In the genomic region with DNA sequence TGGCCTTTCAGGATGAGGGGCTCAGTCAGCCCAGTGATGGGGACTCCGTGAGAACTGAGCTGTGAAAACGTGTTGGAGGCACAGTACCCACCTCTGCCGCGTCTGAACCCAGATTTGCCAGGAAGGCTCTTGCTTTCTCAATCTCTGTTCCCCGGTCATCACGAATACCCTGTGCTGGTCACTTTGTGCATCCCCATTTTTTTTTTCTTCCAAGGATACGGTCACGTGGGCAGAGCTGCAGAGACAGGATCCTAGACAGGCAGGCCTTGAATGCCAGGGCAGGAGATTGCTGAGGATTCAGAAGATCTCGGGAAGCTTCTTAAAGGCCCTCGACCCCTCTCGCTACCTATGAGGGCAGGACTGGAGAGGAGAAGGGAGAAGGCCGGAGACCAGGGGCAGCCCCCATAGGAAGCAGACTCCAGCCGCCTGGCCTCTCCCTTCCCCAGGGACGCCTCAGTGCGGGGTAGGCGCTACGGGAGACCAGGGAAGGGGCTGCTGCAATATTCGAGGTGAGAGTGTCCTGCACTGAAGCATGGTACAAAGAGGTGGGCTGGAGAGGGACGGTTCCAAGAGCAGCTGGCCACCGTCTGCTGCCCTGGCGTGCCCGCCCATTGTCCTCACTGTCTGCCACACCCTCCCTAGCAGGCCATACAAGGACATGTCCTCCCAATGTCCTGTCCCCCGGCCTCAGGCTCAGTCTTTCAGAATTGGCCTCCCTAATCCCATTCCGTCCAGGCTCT, we compare ENCODE assay signal across 1 cellular context.
TF ChIP-seq lines count a peak whose summit lies in the region.

No MANE protein-coding gene starts in this region.

TF ChIP-seq in K562, 482 proteins besides CTCF, POLR2A, EP300 and RAD21:
- TF ChIP-seq PTBP1 (IDR thresholded peaks at IDR 0.05; ENCODE audit: low read depth, low read length) (no peak), HEY1 (CRISPR knock-in tag; IDR thresholded peaks at IDR 0.05; ENCODE audit: borderline replicate concordance) (no peak), DDX20 (tag; IDR thresholded peaks at IDR 0.05; ENCODE audit: low read depth) (no peak), TFE3 (CRISPR knock-in tag; IDR thresholded peaks at IDR 0.05) (0 out of 2 replicates have a peak, but pooled peaks have one; percentile 2), HOXB6 (CRISPR knock-in tag; IDR thresholded peaks at IDR 0.05; ENCODE audit: borderline replicate concordance) (no peak), ZNF311 (CRISPR knock-in tag; IDR thresholded peaks at IDR 0.05) (no peak), ZFX (CRISPR knock-in tag; IDR thresholded peaks at IDR 0.05) (0 out of 2 replicates have a peak, but pooled peaks have one; percentile 33), POLR3A (IDR thresholded peaks at IDR 0.05; ENCODE audit: borderline replicate concordance, extremely low read depth, insufficient read depth, insufficient read length) (no peak), ZNF318 (IDR thresholded peaks at IDR 0.05; ENCODE audit: borderline replicate concordance in 1 of 2, low read depth in 1 of 2) (no peak), HNRNPUL1 (IDR thresholded peaks at IDR 0.05; ENCODE audit: low read length) (no peak), SMAD4 (CRISPR knock-in tag; conservative IDR thresholded peaks at IDR 0.05) (0 out of 2 replicates have a peak, but pooled peaks have one; percentile 42), CTBP1 (IDR thresholded peaks at IDR 0.05; ENCODE audit: borderline replicate concordance) (peak; percentile 7; the same call in 1 of the 2 replicates), HCFC1 (IDR thresholded peaks at IDR 0.05; ENCODE audit: low read depth, low read length) (no peak), ZNF583 (CRISPR knock-in tag; IDR thresholded peaks at IDR 0.05) (0 out of 2 replicates have a peak, but pooled peaks have one; percentile 14), ARNT (IDR thresholded peaks at IDR 0.05) (no peak), ZNF707 (CRISPR knock-in tag; conservative IDR thresholded peaks at IDR 0.05) (no peak), IRF2 (CRISPR knock-in tag; IDR thresholded peaks at IDR 0.05) (no peak), DNMT1 (IDR thresholded peaks at IDR 0.05) (no peak), ZBTB1 (CRISPR knock-in tag; IDR thresholded peaks at IDR 0.05; ENCODE audit: borderline replicate concordance, low read depth) (no peak), ZNF280B (CRISPR knock-in tag; IDR thresholded peaks at IDR 0.05) (no peak), RB1 (IDR thresholded peaks at IDR 0.05; ENCODE audit: low read depth) (no peak; the same call in 1 of the 2 replicates), ID3 (CRISPR knock-in tag; IDR thresholded peaks at IDR 0.05) (no peak), ID3 (tag; IDR thresholded peaks at IDR 0.05) (no peak; the same call in 1 of the 2 replicates), SNIP1 (IDR thresholded peaks at IDR 0.05; ENCODE audit: low read depth) (no peak), ZFPM2 (CRISPR knock-in tag; IDR thresholded peaks at IDR 0.05) (no peak)
- TF ChIP-seq, protein P1, sequence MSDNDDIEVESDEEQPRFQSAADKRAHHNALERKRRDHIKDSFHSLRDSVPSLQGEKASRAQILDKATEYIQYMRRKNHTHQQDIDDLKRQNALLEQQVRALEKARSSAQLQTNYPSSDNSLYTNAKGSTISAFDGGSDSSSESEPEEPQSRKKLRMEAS (CRISPR knock-in tag; IDR thresholded peaks at IDR 0.05) = no peak
- TF ChIP-seq, protein P2, sequence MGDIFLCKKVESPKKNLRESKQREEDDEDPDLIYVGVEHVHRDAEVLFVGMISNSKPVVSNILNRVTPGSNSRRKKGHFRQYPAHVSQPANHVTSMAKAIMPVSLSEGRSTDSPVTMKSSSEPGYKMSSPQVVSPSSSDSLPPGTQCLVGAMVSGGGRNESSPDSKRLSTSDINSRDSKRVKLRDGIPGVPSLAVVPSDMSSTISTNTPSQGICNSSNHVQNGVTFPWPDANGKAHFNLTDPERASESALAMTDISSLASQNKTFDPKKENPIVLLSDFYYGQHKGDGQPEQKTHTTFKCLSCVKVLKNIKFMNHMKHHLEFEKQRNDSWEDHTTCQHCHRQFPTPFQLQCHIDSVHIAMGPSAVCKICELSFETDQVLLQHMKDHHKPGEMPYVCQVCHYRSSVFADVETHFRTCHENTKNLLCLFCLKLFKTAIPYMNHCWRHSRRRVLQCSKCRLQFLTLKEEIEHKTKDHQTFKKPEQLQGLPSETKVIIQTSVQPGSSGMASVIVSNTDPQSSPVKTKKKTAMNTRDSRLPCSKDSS (IDR thresholded peaks at IDR 0.05; ENCODE audit: low read depth, partially characterized antibody) = no peak
- TF ChIP-seq, protein P3, sequence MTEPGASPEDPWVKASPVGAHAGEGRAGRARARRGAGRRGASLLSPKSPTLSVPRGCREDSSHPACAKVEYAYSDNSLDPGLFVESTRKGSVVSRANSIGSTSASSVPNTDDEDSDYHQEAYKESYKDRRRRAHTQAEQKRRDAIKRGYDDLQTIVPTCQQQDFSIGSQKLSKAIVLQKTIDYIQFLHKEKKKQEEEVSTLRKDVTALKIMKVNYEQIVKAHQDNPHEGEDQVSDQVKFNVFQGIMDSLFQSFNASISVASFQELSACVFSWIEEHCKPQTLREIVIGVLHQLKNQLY (CRISPR knock-in tag; conservative IDR thresholded peaks at IDR 0.05) = no peak
- TF ChIP-seq, protein P4, sequence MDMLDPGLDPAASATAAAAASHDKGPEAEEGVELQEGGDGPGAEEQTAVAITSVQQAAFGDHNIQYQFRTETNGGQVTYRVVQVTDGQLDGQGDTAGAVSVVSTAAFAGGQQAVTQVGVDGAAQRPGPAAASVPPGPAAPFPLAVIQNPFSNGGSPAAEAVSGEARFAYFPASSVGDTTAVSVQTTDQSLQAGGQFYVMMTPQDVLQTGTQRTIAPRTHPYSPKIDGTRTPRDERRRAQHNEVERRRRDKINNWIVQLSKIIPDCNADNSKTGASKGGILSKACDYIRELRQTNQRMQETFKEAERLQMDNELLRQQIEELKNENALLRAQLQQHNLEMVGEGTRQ (CRISPR knock-in tag; IDR thresholded peaks at IDR 0.05) = peak; percentile 52; the same call in 1 of the 2 replicates
